Comparison of ENCODE assay signal across 8 cellular contexts in genomic region chr1:110060034-110060661, GRCh38. TPM values are rescaled to one million over a fixed set of nuclear protein-coding genes. Genes with fewer than 3 reads are reported as not detected.
DNase-seq lines count a peak whose midpoint lies in the region; ATAC-seq and TF ChIP-seq lines count a peak whose summit lies in the region.

No MANE protein-coding gene starts in this region.

- H4K8ac ChIP-seq in IMR-90 (ENCODE audit: low read depth in 2 of 2, low read length in 2 of 2), result no peak overlapping the region

- peak overlapping the region; percentile 27 for H2AFZ ChIP-seq in IMR-90 (replicated peaks; ENCODE audit: low read length, poor library complexity)

- no peak overlapping the region for H3K4me3 ChIP-seq in IMR-90 (ENCODE audit: insufficient read depth, low read depth, low read length)
- H3K4me3 ChIP-seq in WERI-Rb-1 (ENCODE audit: low read depth, low read length), result no peak overlapping the region
- H3K4me3 ChIP-seq in mucosa of descending colon, result no peak overlapping the region

- no peak overlapping the region for H4K5ac ChIP-seq in IMR-90 (ENCODE audit: low read depth, low read length)

- H3K4me2 ChIP-seq in IMR-90 (ENCODE audit: low read depth, low read length), result no peak overlapping the region

- dilution Hi-C loops in IMR-90 (cut with HindIII; ENCODE audit: low sequenced_read_pairs, unreplicated experiment), result no loop called here

- no peak for ATAC-seq in IMR-90 (ENCODE audit: low read depth)
- ATAC-seq in mucosa of descending colon, result peak; percentile 48
- ATAC-seq in stimulated activated naive CD8-positive, alpha-beta T cell treated with anti-CD3 and anti-CD28 coated beads, Interleukin-15, Interleukin-2, amounts not matched to agents 100 U/mL and 50 U/mL, for 24 hours, result peak; percentile 77

- H3K18ac ChIP-seq in IMR-90 (ENCODE audit: low read depth, low read length), result no peak overlapping the region

- DNase-seq in DMS 273 (lab: John Stamatoyannopoulos, UW; ENCODE audit: unreplicated experiment), result peak; percentile 73
- DNase-seq in DMS 273 treated with DMSO at 0.1 percent for 48 hours (lab: John Stamatoyannopoulos, UW), result no peak
- DNase-seq in IMR-90, result no peak
- DNase-seq in WERI-Rb-1, result peak; percentile 68
- DNase-seq in MCF 10A (ENCODE audit: unreplicated experiment), result peak; percentile 59
- peak; percentile 57 to 66 (median 64) for DNase-seq in mucosa of descending colon
- peak; percentile 86 for DNase-seq in stimulated activated naive CD8-positive, alpha-beta T cell treated with anti-CD3 and anti-CD28 coated beads, Interleukin-15, Interleukin-2, amounts not matched to agents 100 U/mL and 50 U/mL, for 24 hours
- DNase-seq in mesenteric fat pad (ENCODE audit: low spot score), result no peak

- TF ChIP-seq CTCF in IMR-90 (conservative IDR thresholded peaks at IDR 0.05; ENCODE audit: low read depth, low read length), result peak; percentile 52
- TF ChIP-seq CTCF in WERI-Rb-1 (IDR thresholded peaks at IDR 0.05; ENCODE audit: low read depth, low read length), result peak; percentile 94
- peak; percentile 82 for TF ChIP-seq CTCF in MCF 10A (IDR thresholded peaks at IDR 0.05; ENCODE audit: unreplicated experiment)
- TF ChIP-seq CTCF in mucosa of descending colon (IDR thresholded peaks at IDR 0.05), result peak; percentile 63

- no peak for TF ChIP-seq POLR2A in IMR-90 (IDR thresholded peaks at IDR 0.05; ENCODE audit: low read depth, low read length)

- no peak overlapping the region for H3K23ac ChIP-seq in IMR-90 (ENCODE audit: low read depth, low read length)

- no peaks in the 10 kb centered on the region for H3K4me1 Mint-ChIP-seq in MCF 10A (ENCODE audit: insufficient read depth, unreplicated experiment)

- no peak for TF ChIP-seq RAD21 in IMR-90 (IDR thresholded peaks at IDR 0.05; ENCODE audit: low read length)

- WGBS in IMR-90 (ENCODE audit: extremely low coverage in 2 of 2, insufficient read length in 1 of 2), 2 experiments, result 93% methylated on average over 5 of the region's 9 CpGs; no CpG with 5 or more reads in 1 of the 2 experiments

- H3K36me3 Mint-ChIP-seq in MCF 10A (ENCODE audit: insufficient read depth, unreplicated experiment), result peaks cover 42% of the 10 kb centered on the region

- H3K9me3 Mint-ChIP-seq in MCF 10A (ENCODE audit: unreplicated experiment), result no peaks in the 10 kb centered on the region

- H4K91ac ChIP-seq in IMR-90 (ENCODE audit: insufficient read depth, low read depth, low read length), result no peak overlapping the region

- CTCF ChIA-PET in IMR-90 (lab: Yijun Ruan, JAX) (interaction anchor here (0.6 to 1.4 kb wide), 3 partner anchors 9 to 75 kb away, joined by 3 to 6 read pairs (median 3); partner anchors contain the start of gene AHCYL1), MCF 10A (lab: Yijun Ruan, JAX) (interaction anchor here (0.5 to 2.5 kb wide), 28 partner anchors 9 to 242 kb away, joined by 3 to 17 read pairs (median 5); partner anchors contain the start of genes AHCYL1, ALX3 and STRIP1)

- no peak overlapping the region for H3K14ac ChIP-seq in IMR-90 (replicated peaks; ENCODE audit: low read depth, low read length)

- H2AK5ac ChIP-seq in IMR-90 (ENCODE audit: low read depth, low read length), result no peak overlapping the region

- no peak overlapping the region for H3K27ac ChIP-seq in IMR-90 (ENCODE audit: insufficient read depth, low read length)
- H3K27ac ChIP-seq in WERI-Rb-1, result no peak overlapping the region

- H2BK20ac ChIP-seq in IMR-90 (ENCODE audit: low read depth, low read length), result no peak overlapping the region

- peaks cover 0 to 25% of the 10 kb centered on the region in 2 experiments; a peak in 2 of 4 replicates for H3K79me1 ChIP-seq in IMR-90 (ENCODE audit: low read depth in 1 of 2, low read length in 2 of 2)

- H2BK5ac ChIP-seq in IMR-90 (ENCODE audit: low read depth, low read length, poor library complexity, severe bottlenecking), result no peak overlapping the region

- H2BK15ac ChIP-seq in IMR-90 (ENCODE audit: low read depth, low read length), result no peak overlapping the region

- H3K27me3 ChIP-seq in IMR-90 (ENCODE audit: control insufficient read depth, insufficient read depth, low read length), result no peaks in the 10 kb centered on the region; the same call in 1 of the 2 replicates
- H3K27me3 ChIP-seq in WERI-Rb-1 (ENCODE audit: insufficient read depth, low read depth, severe bottlenecking), result no peaks in the 10 kb centered on the region

- peaks cover 20% of the 10 kb centered on the region for H3K4me1 ChIP-seq in IMR-90 (ENCODE audit: control insufficient read depth, insufficient read depth, low read length)
- H3K4me1 ChIP-seq in mucosa of descending colon (ENCODE audit: low read depth), result peaks cover 11% of the 10 kb centered on the region

- H3K56ac ChIP-seq in IMR-90 (ENCODE audit: extremely low read depth, insufficient read depth, low read length), result no peak overlapping the region

- H3K9me1 ChIP-seq in IMR-90 (ENCODE audit: insufficient read depth, low read length), result peaks cover 14% of the 10 kb centered on the region

- H4K20me1 ChIP-seq in IMR-90 (ENCODE audit: insufficient read depth, low read length), result peaks cover 14% of the 10 kb centered on the region; the same call in 1 of the 2 replicates

- no peaks in the 10 kb centered on the region for H3K27me3 Mint-ChIP-seq in MCF 10A (ENCODE audit: insufficient read depth, unreplicated experiment)

- H3K4ac ChIP-seq in IMR-90 (ENCODE audit: low read depth, low read length), result no peak overlapping the region

- POLR2A ChIA-PET in IMR-90 (lab: Charles Lee; ENCODE audit: unreplicated experiment), result no interaction called here
- POLR2A ChIA-PET in MCF 10A (lab: Yijun Ruan, JAX), result interaction anchor here (0.7 to 1.0 kb wide), 3 partner anchors 22 to 275 kb away, joined by 3 to 4 read pairs (median 4); no protein-coding TSS in a partner anchor

- no TSS peak for BruUV-seq in IMR-90 (replicated peaks; lab: Mats Ljungman, UMichigan)
- no TSS peak for BruUV-seq in MCF 10A (replicated peaks; lab: Mats Ljungman, UMichigan)

- no peak overlapping the region for H2BK120ac ChIP-seq in IMR-90 (ENCODE audit: low read depth, low read length)

- intact Hi-C loops in IMR-90 (cut with micrococcal nuclease), result no loop called here
- intact Hi-C loops in MCF 10A (cut with micrococcal nuclease), result no loop called here
- intact Hi-C loops in mucosa of descending colon (cut with DNase I, micrococcal nuclease), result no loop called here

- H3K4me3 Mint-ChIP-seq in MCF 10A (ENCODE audit: unreplicated experiment), result no peak overlapping the region

- H2AK9ac ChIP-seq in IMR-90 (replicated peaks; ENCODE audit: low read depth, low read length, poor library complexity), result no peak overlapping the region

- in situ Hi-C loops in IMR-90 (cut with MboI; ENCODE audit: low sequenced_read_pairs), result no loop called here

- no peak overlapping the region for H3K27ac Mint-ChIP-seq in MCF 10A (ENCODE audit: low read depth, unreplicated experiment)

- H3K9ac ChIP-seq in IMR-90 (ENCODE audit: low read depth, low read length), result no peak overlapping the region

- H3K9me3 ChIP-seq in IMR-90 (ENCODE audit: control insufficient read depth, insufficient read depth, low read length) (no peaks in the 10 kb centered on the region), WERI-Rb-1 (ENCODE audit: severe bottlenecking) (no peaks in the 10 kb centered on the region), mucosa of descending colon (no peaks in the 10 kb centered on the region)

- H3K36me3 ChIP-seq in IMR-90 (ENCODE audit: control insufficient read depth, insufficient read depth, low read length) (peaks cover 30% of the 10 kb centered on the region), WERI-Rb-1 (peaks cover 40% of the 10 kb centered on the region), mucosa of descending colon (ENCODE audit: low read depth) (no peaks in the 10 kb centered on the region)

TF ChIP-seq in IMR-90, 13 proteins besides CTCF, POLR2A, EP300 and RAD21 (continues in another document):
- TF ChIP-seq ELK1 (IDR thresholded peaks at IDR 0.05; ENCODE audit: borderline replicate concordance, low read depth, low read length) (no peak), NFE2L2 (IDR thresholded peaks at IDR 0.05; ENCODE audit: low read depth, low read length) (no peak), MAZ (IDR thresholded peaks at IDR 0.05; ENCODE audit: borderline replicate concordance, low read depth, low read length) (no peak), RCOR1 (IDR thresholded peaks at IDR 0.05; ENCODE audit: insufficient replicate concordance, low read length) (no peak), CEBPB (IDR thresholded peaks at IDR 0.05; ENCODE audit: low read depth, low read length) (no peak), MAFK (IDR thresholded peaks at IDR 0.05; ENCODE audit: low read depth, low read length) (no peak), CHD1 (IDR thresholded peaks at IDR 0.05; ENCODE audit: low read depth, low read length) (no peak), SMC3 (IDR thresholded peaks at IDR 0.05; ENCODE audit: low read depth, low read length) (no peak), FOS (IDR thresholded peaks at IDR 0.05; ENCODE audit: low read depth, low read length) (no peak), RFX5 (IDR thresholded peaks at IDR 0.05; ENCODE audit: low read depth, low read length) (no peak)

RNA-seq across cellular contexts. Expression of gene ALX3, which starts 10.3 kb away (rescaled TPM):
- total RNA-seq in IMR-90 (2012; rRNA removed) (not detected in 2 replicates), MCF 10A (2022) (not detected in 2 replicates), mucosa of descending colon (not detected), mesenteric fat pad (not detected)
- not detected in 2 replicates for polyA plus RNA-seq in IMR-90 (2012; rRNA removed)
- polyA plus RNA-seq in IMR-90 (2012; cell fraction: cytosol; rRNA removed), result not detected in 2 replicates
- polyA plus RNA-seq in IMR-90 (2012; cell fraction: nucleus; rRNA removed; ENCODE audit: low replicate concordance), result not detected in 2 replicates

RNA-seq across cellular contexts. Expression of gene STRIP1, which starts 25.7 kb away (rescaled TPM):
- total RNA-seq in IMR-90 (2012; rRNA removed) (31.4 and 33.5 TPM in 2 replicates), MCF 10A (2022) (35.6 and 40.6 TPM in 2 replicates), mucosa of descending colon (10 to 100 TPM; 36.6 to 54.8 (median 43.4) TPM), mesenteric fat pad (28.3 TPM)
- 28.6 and 30.4 TPM in 2 replicates for polyA plus RNA-seq in IMR-90 (2012; rRNA removed)
- polyA plus RNA-seq in IMR-90 (2012; cell fraction: cytosol; rRNA removed), result 13.7 and 17.1 TPM in 2 replicates
- polyA plus RNA-seq in IMR-90 (2012; cell fraction: nucleus; rRNA removed; ENCODE audit: low replicate concordance), result 82.7 and 95.7 TPM in 2 replicates

RNA-seq across cellular contexts. Expression of gene UBL4B, which starts 52.1 kb away (rescaled TPM):
- total RNA-seq in IMR-90 (2012; rRNA removed), result not detected in 2 replicates
- polyA plus RNA-seq in IMR-90 (2012; rRNA removed), result not detected in 2 replicates
- polyA plus RNA-seq in IMR-90 (2012; cell fraction: cytosol; rRNA removed), result not detected in 2 replicates
- polyA plus RNA-seq in IMR-90 (2012; cell fraction: nucleus; rRNA removed; ENCODE audit: low replicate concordance), result 0.05 TPM in 1 of 2 replicates, not detected in the other
- not detected in 2 replicates for total RNA-seq in MCF 10A (2022)
- total RNA-seq in mucosa of descending colon, result not detected
- not detected for total RNA-seq in mesenteric fat pad

Comparison
In these comparisons a context has a peak if more than half of its experiments do, and no peak if none do; other contexts are left out.
1. DNase-seq: peak in DMS 273 (single experiment), WERI-Rb-1 (single experiment), MCF 10A (single experiment), mucosa of descending colon (3 of 3) and stimulated activated naive CD8-positive, alpha-beta T cell treated with anti-CD3 and anti-CD28 coated beads, Interleukin-15, Interleukin-2, amounts not matched to agents 100 U/mL and 50 U/mL, for 24 hours (single experiment); none in DMS 273 treated with DMSO at 0.1 percent for 48 hours (single experiment), IMR-90 (single experiment) and mesenteric fat pad (single experiment).
2. Peak in every context shown above with its lines, with median percentiles within 50 percentile points of each other: CTCF ChIP-seq.